27 cellular contexts compared by ENCODE assay signal in the genomic region with DNA sequence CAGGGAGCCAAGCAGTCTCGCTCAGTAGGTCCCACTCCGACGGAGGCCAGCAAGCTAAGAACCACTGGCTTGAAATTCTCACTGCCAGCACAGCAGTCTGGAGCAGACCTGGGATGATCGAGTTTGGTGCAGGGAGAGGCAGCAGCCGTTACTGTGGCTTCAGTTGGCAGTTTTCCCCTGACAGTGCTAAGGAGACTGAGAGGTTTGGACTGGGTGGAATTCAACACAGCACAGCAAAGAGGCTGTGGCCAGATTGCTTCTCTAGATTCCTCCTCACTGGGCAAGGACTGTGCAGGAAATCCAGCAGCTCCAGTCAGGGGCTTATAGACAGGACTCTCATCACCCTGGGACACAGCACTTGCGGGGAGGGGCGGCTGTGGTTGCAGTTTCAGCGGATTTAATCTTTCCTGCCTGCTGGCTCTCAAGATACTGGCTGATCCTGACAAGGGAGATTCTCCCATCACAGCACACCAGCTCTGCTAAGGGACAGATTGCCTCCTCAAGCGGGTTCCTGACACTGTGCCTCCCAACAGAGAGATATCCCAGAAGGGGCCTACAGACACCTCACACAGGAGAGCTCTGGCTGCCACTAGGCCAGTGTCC.
DNase-seq lines count a peak whose midpoint lies in the region; ATAC-seq and TF ChIP-seq lines count a peak whose summit lies in the region.
"Had no signal": no experiment of that assay in that cellular context is flagged by ENCODE, and none has a peak within 500 bp of the region (broad histone marks: within the 10 kb centered on the region; RNA-seq: fewer than 3 reads in every experiment).

No MANE protein-coding gene starts in this region.

- H3K27me3 ChIP-seq in right cardiac atrium (ENCODE audit: control insufficient read depth, insufficient read depth) (no peaks in the 10 kb centered on the region), WERI-Rb-1 (ENCODE audit: insufficient read depth, low read depth, severe bottlenecking) (no peaks in the 10 kb centered on the region), smooth muscle cell (ENCODE audit: low read depth) (no peaks in the 10 kb centered on the region), A673 (replicated peaks; ENCODE audit: insufficient read depth, low read depth, low read length, poor library complexity) (no peaks in the 10 kb centered on the region)
- H3K27me3 ChIP-seq: BLaER1, esophagus squamous epithelium, right lobe of liver, suprapubic skin, upper lobe of right lung had no signal

- no peak overlapping the region for H3K4me3 ChIP-seq in right cardiac atrium (ENCODE audit: low read length)
- H3K4me3 ChIP-seq in WERI-Rb-1 (ENCODE audit: low read depth, low read length), result no peak overlapping the region
- H3K4me3 ChIP-seq in fibroblast of the aortic adventitia (ENCODE audit: low read depth, low read length), result no peak overlapping the region
- no peak overlapping the region for H3K4me3 ChIP-seq in smooth muscle cell
- no peak overlapping the region for H3K4me3 ChIP-seq in A673 (ENCODE audit: low read depth, low read length, poor library complexity, severe bottlenecking)
- H3K4me3 ChIP-seq: BLaER1, esophagus squamous epithelium, right lobe of liver, suprapubic skin, upper lobe of right lung had no signal

- no TSS peak for BruUV-seq in A673 (replicated peaks; lab: Mats Ljungman, UMichigan)

- H3K4me2 ChIP-seq in smooth muscle cell, result peak overlapping the region; percentile 61
- H3K4me2 ChIP-seq: BLaER1 had no signal

- H3K9ac ChIP-seq in smooth muscle cell (ENCODE audit: low read depth), result no peak overlapping the region
- H3K9ac ChIP-seq: BLaER1 had no signal

- H4K20me1 ChIP-seq in smooth muscle cell (ENCODE audit: low read depth), result no peaks in the 10 kb centered on the region
- H4K20me1 ChIP-seq: BLaER1 had no signal

- DNase-seq in right cardiac atrium, result no peak
- no peak for DNase-seq in cardiac septum (ENCODE audit: low spot score)
- DNase-seq in WERI-Rb-1, result peak; percentile 87
- peak; percentile 25 for DNase-seq in fibroblast of the aortic adventitia (ENCODE audit: low read depth)
- DNase-seq in smooth muscle cell (lab: John Stamatoyannopoulos, UW; ENCODE audit: unreplicated experiment), result peak; percentile 40
- no peak for DNase-seq in A673 (ENCODE audit: low spot score)
- no peak for DNase-seq in SHP77 (lab: John Stamatoyannopoulos, UW)
- DNase-seq: ACHN; activated CD4-positive, alpha-beta T cell treated with anti-CD3 and anti-CD28 coated beads, Interleukin-2, amount 50 U/mL, for 48 hours; activated naive CD4-positive, alpha-beta T cell treated with anti-CD3 and anti-CD28 coated beads, Interleukin-2, amount 50 U/mL, for 16 hours; anterior cingulate cortex; Caco-2; caudate nucleus; esophagus squamous epithelium; H9; NCI-H1105 treated with DMSO at 0.1 percent for 48 hours; NCI-H2029 treated with DMSO at 0.1 percent for 48 hours; NCI-H774; right lobe of liver; stimulated activated CD4-positive, alpha-beta T cell treated with anti-CD3 and anti-CD28 coated beads, Interleukin-4, amount 100 ng/mL, for 24 hours; stimulated activated naive B cell treated with anti-CD40 and anti-IgM and Interleukin-4, amounts not matched to agents 10 μg/mL and 1 μg/mL and 100 μg/mL, for 72 hours; T-helper 9 cell; upper lobe of right lung had no signal

- POLR2A ChIA-PET in A673 (lab: Charles Lee; ENCODE audit: low non-redundant PET), result no interaction called here

- no peak for TF ChIP-seq CTCF in WERI-Rb-1 (IDR thresholded peaks at IDR 0.05; ENCODE audit: low read depth, low read length)
- no peak for TF ChIP-seq CTCF in fibroblast of the aortic adventitia (IDR thresholded peaks at IDR 0.05; ENCODE audit: insufficient read depth, low read length)
- TF ChIP-seq CTCF in smooth muscle cell (IDR thresholded peaks at IDR 0.05; ENCODE audit: borderline replicate concordance, insufficient read depth, poor library complexity, severe bottlenecking), result no peak
- TF ChIP-seq CTCF in A673 (conservative IDR thresholded peaks at IDR 0.05; ENCODE audit: low read depth, low read length), result no peak

- WGBS in right cardiac atrium, result 29% methylated on average over 9 of the region's 9 CpGs
- 26% methylated on average over 9 of the region's 9 CpGs for WGBS in smooth muscle cell (ENCODE audit: low lambda C conversion rate)

- intact Hi-C loops in right cardiac atrium (cut with DNase I) (no loop called here), cardiac septum (cut with DNase I) (no loop called here), A673 (cut with micrococcal nuclease; ENCODE audit: unreplicated experiment) (no loop called here)

- no peaks in the 10 kb centered on the region for H3K4me1 ChIP-seq in right cardiac atrium (ENCODE audit: control insufficient read depth, insufficient read depth, low read length)
- H3K4me1 ChIP-seq in smooth muscle cell (ENCODE audit: low read depth), result no peaks in the 10 kb centered on the region
- H3K4me1 ChIP-seq in A673 (ENCODE audit: insufficient read depth, low read length, poor library complexity, severe bottlenecking), result no peaks in the 10 kb centered on the region
- H3K4me1 ChIP-seq: BLaER1, Caco-2, esophagus squamous epithelium, right lobe of liver, suprapubic skin, upper lobe of right lung had no signal

- H3K36me3 ChIP-seq in WERI-Rb-1 (no peaks in the 10 kb centered on the region), smooth muscle cell (ENCODE audit: low read depth) (no peaks in the 10 kb centered on the region), A673 (ENCODE audit: insufficient read depth, low read length, poor library complexity, severe bottlenecking) (no peaks in the 10 kb centered on the region)
- H3K36me3 ChIP-seq: BLaER1, esophagus squamous epithelium, right lobe of liver, suprapubic skin, upper lobe of right lung had no signal

- no peaks in the 10 kb centered on the region for H3K79me2 ChIP-seq in smooth muscle cell (ENCODE audit: low read depth)

- H3K9me3 ChIP-seq in right cardiac atrium (ENCODE audit: control insufficient read depth, low read length) (no peaks in the 10 kb centered on the region), WERI-Rb-1 (ENCODE audit: severe bottlenecking) (peaks cover 2% of the 10 kb centered on the region), smooth muscle cell (replicated peaks; ENCODE audit: low read depth) (no peaks in the 10 kb centered on the region), A673 (ENCODE audit: low read depth, low read length, poor library complexity, severe bottlenecking) (no peaks in the 10 kb centered on the region)
- H3K9me3 ChIP-seq: BLaER1, Caco-2, esophagus squamous epithelium, right lobe of liver, suprapubic skin, upper lobe of right lung had no signal

- H2AFZ ChIP-seq in smooth muscle cell (ENCODE audit: low read depth), result peak overlapping the region; percentile 13

- peaks cover 6% of the 10 kb centered on the region for H3F3A ChIP-seq in smooth muscle cell (ENCODE audit: low read depth)

- H3K27ac ChIP-seq in right cardiac atrium (ENCODE audit: low read length) (no peak overlapping the region), WERI-Rb-1 (peak overlapping the region; percentile 29; the same call in 1 of the 2 replicates), smooth muscle cell (ENCODE audit: low read depth) (peak overlapping the region; percentile 11), A673 (ENCODE audit: low read depth, low read length, poor library complexity, severe bottlenecking) (no peak overlapping the region)
- H3K27ac ChIP-seq: BLaER1, esophagus squamous epithelium, right lobe of liver, RWPE1, suprapubic skin, upper lobe of right lung had no signal

- ATAC-seq in right cardiac atrium (peak; percentile 42 to 45), GM21447 (IDR thresholded peaks at IDR 0.05; ENCODE audit: unreplicated experiment) (no peak)
- ATAC-seq: right lobe of liver; stimulated activated naive B cell treated with anti-CD40 and anti-IgM and Interleukin-4, amounts not matched to agents 10 μg/mL and 1 μg/mL and 100 μg/mL, for 72 hours; upper lobe of right lung had no signal

- CTCF ChIA-PET in A673 (lab: Charles Lee), result no interaction called here

Comparison
In these comparisons a context has a peak if more than half of its experiments do, and no peak if none do; other contexts are left out.
1. DNase-seq: peak in WERI-Rb-1 (single experiment), fibroblast of the aortic adventitia (single experiment) and smooth muscle cell (single experiment); none in right cardiac atrium (0 of 3), cardiac septum (single experiment), A673 (single experiment) and SHP77 (0 of 2).
2. H3K27ac ChIP-seq: peak in WERI-Rb-1 (single experiment) and smooth muscle cell (single experiment); none in right cardiac atrium (single experiment) and A673 (single experiment).